ENCODE assay signal across 1 cellular context in genomic region chr16:20849587-20850390, GRCh38.
TF ChIP-seq lines count a peak whose summit lies in the region.

No MANE protein-coding gene starts in this region.

TF ChIP-seq in GM12878, 131 proteins besides CTCF, POLR2A, EP300 and RAD21:
- TF ChIP-seq MLLT1 (IDR thresholded peaks at IDR 0.05) = no peak
- no peak for TF ChIP-seq ZBTB11 (CRISPR knock-in tag; IDR thresholded peaks at IDR 0.05)
- TF ChIP-seq HDGF (IDR thresholded peaks at IDR 0.05) = no peak
- TF ChIP-seq EZH2 (IDR thresholded peaks at IDR 0.05; ENCODE audit: borderline replicate concordance, control insufficient read depth, low read depth, low read length) = no peak
- no peak for TF ChIP-seq NFYA (IDR thresholded peaks at IDR 0.05; ENCODE audit: borderline replicate concordance, low read depth, low read length)
- TF ChIP-seq MEF2B (IDR thresholded peaks at IDR 0.05; ENCODE audit: partially characterized antibody, poor library complexity, severe bottlenecking) = no peak
- peak; percentile 98 for TF ChIP-seq SMC3 (IDR thresholded peaks at IDR 0.05; ENCODE audit: borderline replicate concordance, low read length)
- no peak for TF ChIP-seq REST (IDR thresholded peaks at IDR 0.05; ENCODE audit: low read depth, low read length)
- peak; percentile 74 for TF ChIP-seq YY1 (IDR thresholded peaks at IDR 0.05; ENCODE audit: low read depth, low read length)
- TF ChIP-seq POU2F2 (IDR thresholded peaks at IDR 0.05; ENCODE audit: borderline replicate concordance, low read depth, low read length) = 0 out of 3 replicates have a peak, but pooled peaks have one; percentile 34
- peak; percentile 30 for TF ChIP-seq SKIL (IDR thresholded peaks at IDR 0.05; ENCODE audit: low read depth, poor library complexity, severe bottlenecking)
- TF ChIP-seq RB1 (IDR thresholded peaks at IDR 0.05; ENCODE audit: borderline replicate concordance) = 0 out of 2 replicates have a peak, but pooled peaks have one; percentile 17
